In genomic region chr7:4744391-4745264, GRCh38 we compare ENCODE assay signal across 8 cellular contexts. TPM values are rescaled to one million over a fixed set of nuclear protein-coding genes. Genes with fewer than 3 reads are reported as not detected.
A peak's percentile ranks its signal among the peaks of the same experiment; 100 is the strongest.
DNase-seq lines count a peak whose midpoint lies in the region; ATAC-seq, FAIRE-seq and TF ChIP-seq lines count a peak whose summit lies in the region.

No MANE protein-coding gene starts in this region.

- H3K9me3 ChIP-seq in GM12878 (replicated peaks; ENCODE audit: control insufficient read depth, insufficient read depth, low read length) = no peaks in the 10 kb centered on the region

- peaks cover 15 to 16% of the 10 kb centered on the region in 2 experiments; a peak in 3 of 4 replicates for H3K36me3 ChIP-seq in GM12878 (ENCODE audit: control insufficient read depth in 2 of 2, insufficient read depth in 2 of 2, low read length in 1 of 2)

- H3K27ac ChIP-seq in GM12878 (ENCODE audit: control insufficient read depth, insufficient read depth) = peak overlapping the region; percentile 90

- SMC1A ChIA-PET in GM12878 (lab: Charles Lee; ENCODE audit: uncharacterized antibody, unreplicated experiment) = interaction anchor here (1.0 to 2.4 kb wide), 6 partner anchors 20 to 53 kb away, joined by 3 to 6 read pairs (median 4); partner anchors contain the start of gene AP5Z1

- no TSS peak for BruUV-seq in GM12878 (replicated peaks; lab: Mats Ljungman, UMichigan)

- DNase-seq in GM12865 (ENCODE audit: low read depth) (peak; percentile 93), NCI-H128 (lab: John Stamatoyannopoulos, UW; ENCODE audit: unreplicated experiment) (peak; percentile 92), T-helper 22 cell (ENCODE audit: low read depth) (peak; percentile 65), GM12878 (ENCODE audit: low read depth, low spot score) (peak; percentile 58), hippocampal formation (lab: John Stamatoyannopoulos, UW) (peak; percentile 93), retina (peak; percentile 86), RKO (ENCODE audit: low spot score) (no peak)

- in situ Hi-C loops in GM12878 (cut with MboI) = no loop called here

- RAD21 ChIA-PET in GM12878 (lab: Charles Lee; ENCODE audit: unreplicated experiment) = interaction anchor here (1.3 to 3.8 kb wide), 4 partner anchors 20 to 487 kb away, joined by 3 to 16 read pairs (median 6); no protein-coding TSS in a partner anchor

- CTCF ChIA-PET in GM12878 (lab: Yijun Ruan, JAX) = interaction anchor here (1.0 to 1.2 kb wide), 2 partner anchors 20 to 103 kb away, joined by 3 to 4 read pairs; no protein-coding TSS in a partner anchor

- peak; percentile 68 for FAIRE-seq in GM12878 (lab: Jason Lieb, UNC)

- peak; percentile 85 for ATAC-seq in HG02642 (IDR thresholded peaks at IDR 0.05; ENCODE audit: poor library complexity, unreplicated experiment)
- peak; percentile 95 for ATAC-seq in GM12878

- POLR2A ChIA-PET in GM12878 (lab: Charles Lee) = interaction anchor here (1.0 to 2.7 kb wide), 5 partner anchors 19 to 103 kb away, joined by 3 to 7 read pairs (median 4); partner anchors contain the start of gene AP5Z1

- peak overlapping the region; percentile 19 for H3K4me2 ChIP-seq in GM12878 (ENCODE audit: control insufficient read depth, insufficient read depth)

- WGBS in GM12878 (ENCODE audit: insufficient coverage, insufficient replicate concordance, low lambda C conversion rate, missing lambda C conversion rate) = 3% methylated on average over 31 of the region's 31 CpGs

- H4K20me1 ChIP-seq in GM12878 (ENCODE audit: control insufficient read depth, insufficient read depth) = no peaks in the 10 kb centered on the region

- peak; percentile 71 for TF ChIP-seq POLR2A in GM12878 (IDR thresholded peaks at IDR 0.05; ENCODE audit: low read depth, low read length)

- no peak for TF ChIP-seq EP300 in GM12878 (IDR thresholded peaks at IDR 0.05; ENCODE audit: borderline replicate concordance in 1 of 2, control insufficient read depth in 1 of 2, low read depth in 2 of 2, low read length in 2 of 2)

- H3K27me3 ChIP-seq in GM12878 (replicated peaks in 1 of 2; ENCODE audit: control insufficient read depth in 2 of 2, insufficient read depth in 2 of 2, low read length in 1 of 2) = no peaks in the 10 kb centered on the region

- intact Hi-C loops in GM12878 (cut with micrococcal nuclease; ENCODE audit: unreplicated experiment) = loop anchor here (2.0 kb wide), 1 partner anchor 60 kb away; no protein-coding TSS in a partner anchor

- peak overlapping the region; percentile 68 for H3K9ac ChIP-seq in GM12878 (ENCODE audit: control insufficient read depth, insufficient read depth, low read length)

- H3K4me3 ChIP-seq in GM12865 (ENCODE audit: low read depth, low read length) (peak overlapping the region; percentile 63), GM12878 (peak overlapping the region; percentile 69; the same call in 1 of the 2 replicates)

- no peak for TF ChIP-seq RAD21 in GM12878 (IDR thresholded peaks at IDR 0.05; ENCODE audit: insufficient read depth, low read depth, low read length)

- H3K79me2 ChIP-seq in GM12878 (ENCODE audit: control insufficient read depth, insufficient read depth, low read length) = peaks cover 10% of the 10 kb centered on the region

- peak overlapping the region; percentile 51 for H2AFZ ChIP-seq in GM12878 (ENCODE audit: control insufficient read depth, low read depth, low read length)

- peaks cover 29% of the 10 kb centered on the region for H3K4me1 ChIP-seq in GM12878 (ENCODE audit: control insufficient read depth, insufficient read depth, low read length)

- TF ChIP-seq CTCF in GM12865 (IDR thresholded peaks at IDR 0.05; ENCODE audit: insufficient read depth, low read depth, low read length, missing control alignments) (no peak), GM12878 (IDR thresholded peaks at IDR 0.05 in 2 of 3, conservative IDR thresholded peaks at IDR 0.05 in 1 of 3; ENCODE audit: control insufficient read depth in 2 of 3, extremely low read depth in 1 of 3, insufficient read depth in 1 of 3, low read depth in 3 of 3, low read length in 3 of 3) (no peak)

TF ChIP-seq in GM12878, 131 proteins besides CTCF, POLR2A, EP300 and RAD21 (continues in another document):
- peak; percentile 47; the same call in 1 of the 2 replicates for TF ChIP-seq MXI1 (IDR thresholded peaks at IDR 0.05; ENCODE audit: low read depth, low read length)
- peak; percentile 39; the same call in 1 of the 2 replicates for TF ChIP-seq GABPA (IDR thresholded peaks at IDR 0.05; ENCODE audit: low read depth)
- peak; percentile 57; the same call in 1 of the 2 replicates for TF ChIP-seq TCF12 (IDR thresholded peaks at IDR 0.05; ENCODE audit: low read depth, low read length)
- TF ChIP-seq HDGF (IDR thresholded peaks at IDR 0.05) = peak; percentile 28; the same call in 1 of the 2 replicates
- TF ChIP-seq FOXK2 (IDR thresholded peaks at IDR 0.05) = peak; percentile 65; the same call in 1 of the 2 replicates
- TF ChIP-seq MTA2 (IDR thresholded peaks at IDR 0.05; ENCODE audit: low read depth) = 0 out of 2 replicates have a peak, but pooled peaks have one; percentile 10
- TF ChIP-seq USF2 (IDR thresholded peaks at IDR 0.05; ENCODE audit: borderline replicate concordance, low read depth, low read length) = no peak
- TF ChIP-seq POU2F2 (IDR thresholded peaks at IDR 0.05; ENCODE audit: borderline replicate concordance, low read depth, low read length) = 0 out of 3 replicates have a peak, but pooled peaks have one; percentile 19
- 0 out of 2 replicates have a peak, but pooled peaks have one; percentile 21 for TF ChIP-seq FOXM1 (IDR thresholded peaks at IDR 0.05; ENCODE audit: low read depth, low read length)
- TF ChIP-seq DPF2 (IDR thresholded peaks at IDR 0.05) = no peak
- TF ChIP-seq MEF2B (IDR thresholded peaks at IDR 0.05; ENCODE audit: partially characterized antibody, poor library complexity, severe bottlenecking) = no peak
- peak; percentile 87; the same call in 1 of the 2 replicates for TF ChIP-seq EED (IDR thresholded peaks at IDR 0.05; ENCODE audit: low read depth)
- TF ChIP-seq TCF7 (IDR thresholded peaks at IDR 0.05; ENCODE audit: borderline replicate concordance) = no peak
- no peak for TF ChIP-seq MYB (IDR thresholded peaks at IDR 0.05; ENCODE audit: borderline replicate concordance, low read depth, low read length)
- 0 out of 2 replicates have a peak, but pooled peaks have one; percentile 43 for TF ChIP-seq PML (IDR thresholded peaks at IDR 0.05; ENCODE audit: low read length)
- TF ChIP-seq KAT2A (conservative IDR thresholded peaks at IDR 0.05; ENCODE audit: control insufficient read depth, low read depth, low read length) = no peak
- peak; percentile 49; the same call in 1 of the 2 replicates for TF ChIP-seq POLR2AphosphoS5 (IDR thresholded peaks at IDR 0.05; ENCODE audit: low read length)
- TF ChIP-seq ZBTB33 (IDR thresholded peaks at IDR 0.05) = no peak
- no peak for TF ChIP-seq BRCA1 (IDR thresholded peaks at IDR 0.05; ENCODE audit: low read depth, low read length)
- TF ChIP-seq EGR1 (IDR thresholded peaks at IDR 0.05; ENCODE audit: borderline replicate concordance in 1 of 2, low read depth in 2 of 2, low read length in 2 of 2) = peak in 1 of 2 experiments; percentile 82; a peak in 2 of 3 replicates

RNA-seq across cellular contexts. Expression of gene AP5Z1, which starts 30.8 kb away (rescaled TPM):
- total RNA-seq in GM12878 (2013; cell fraction: nucleolus; rRNA removed) = 44.4 and 49.6 TPM in 2 replicates
- 18.5 and 28.5 TPM in 2 replicates for total RNA-seq in GM12878 (2014; rRNA removed)
- 6.6 and 7.6 TPM in 2 replicates for total RNA-seq in GM12878 (2014; rRNA removed; fragmentation: Illumina TruSeq; extraction: Trizol)
- 35.3 and 43.4 TPM in 2 replicates for total RNA-seq in GM12878 (2021)
- polyA plus RNA-seq in GM12878 (2011; ENCODE audit: low read depth) = 6.4 TPM
- 4.1 and 10.4 TPM in 2 replicates for polyA plus RNA-seq in GM12878 (2011; rRNA removed)
- polyA plus RNA-seq in GM12878 (2011; cell fraction: cytosol; rRNA removed) = 12.6 and 22.6 TPM in 2 replicates
- 137 and 174 TPM in 2 replicates for polyA plus RNA-seq in GM12878 (2011; cell fraction: nucleus; rRNA removed)
- 27.1 and 35.0 TPM in 2 replicates for polyA plus RNA-seq in GM12878 (2012)
- polyA plus RNA-seq in GM12878 (2014; fragmentation: Illumina TruSeq; extraction: Trizol) = 1.1 and 4.8 TPM in 2 replicates
- 1 to 10 TPM in 1 of 2 experiments, under 1 TPM in 1; 0.37 to 2.2 TPM for polyA plus RNA-seq in GM12878 (2014; fragmentation: Nextera tagmentation; extraction: Ambion mirVana)
- polyA plus RNA-seq in GM12878 (2014; rRNA removed) = 40.5 and 46.1 TPM in 2 replicates
- polyA plus RNA-seq in GM12878 (2016; fragmentation: Nextera tagmentation; extraction: Ambion mirVana) = 10 to 100 TPM; 29.2 to 33.8 TPM
- 6.1 and 12.3 TPM in 2 replicates for polyA minus RNA-seq in GM12878 (2011; rRNA and poly(A)+ RNA removed)
- 8.3 and 10.4 TPM in 2 replicates for polyA minus RNA-seq in GM12878 (2011; cell fraction: cytosol; rRNA and poly(A)+ RNA removed)
- polyA minus RNA-seq in GM12878 (2011; cell fraction: nucleus; rRNA and poly(A)+ RNA removed) = 41.2 and 66.5 TPM in 2 replicates
